In the genomic region with DNA sequence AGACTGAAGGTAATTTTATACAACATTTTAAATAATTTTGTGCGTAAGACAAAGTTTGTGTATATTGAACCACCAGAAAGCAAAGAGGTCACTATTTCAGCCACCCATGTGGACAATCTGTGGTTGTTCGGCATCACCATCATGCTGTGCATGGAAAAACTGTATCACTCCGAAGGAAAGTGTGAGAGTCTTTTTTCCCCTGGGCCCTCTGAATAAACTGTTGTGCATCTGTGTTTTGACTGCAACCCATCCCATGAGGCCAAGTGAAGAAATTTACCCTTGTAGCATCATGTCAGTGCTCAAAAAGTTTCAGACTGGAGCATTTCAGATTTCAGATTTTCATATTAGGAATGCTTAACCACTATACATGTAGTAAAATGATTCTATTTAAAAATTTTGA, we compare ENCODE assay signal across 1 cellular context.
TF ChIP-seq lines count a peak whose summit lies in the region.

No MANE protein-coding gene starts in this region.

TF ChIP-seq in SK-N-SH treated with all-trans-retinoic acid at 6 μM for 48 hours, 23 proteins besides CTCF, POLR2A, EP300 and RAD21 (continued from another document):
- TF ChIP-seq, protein P1, sequence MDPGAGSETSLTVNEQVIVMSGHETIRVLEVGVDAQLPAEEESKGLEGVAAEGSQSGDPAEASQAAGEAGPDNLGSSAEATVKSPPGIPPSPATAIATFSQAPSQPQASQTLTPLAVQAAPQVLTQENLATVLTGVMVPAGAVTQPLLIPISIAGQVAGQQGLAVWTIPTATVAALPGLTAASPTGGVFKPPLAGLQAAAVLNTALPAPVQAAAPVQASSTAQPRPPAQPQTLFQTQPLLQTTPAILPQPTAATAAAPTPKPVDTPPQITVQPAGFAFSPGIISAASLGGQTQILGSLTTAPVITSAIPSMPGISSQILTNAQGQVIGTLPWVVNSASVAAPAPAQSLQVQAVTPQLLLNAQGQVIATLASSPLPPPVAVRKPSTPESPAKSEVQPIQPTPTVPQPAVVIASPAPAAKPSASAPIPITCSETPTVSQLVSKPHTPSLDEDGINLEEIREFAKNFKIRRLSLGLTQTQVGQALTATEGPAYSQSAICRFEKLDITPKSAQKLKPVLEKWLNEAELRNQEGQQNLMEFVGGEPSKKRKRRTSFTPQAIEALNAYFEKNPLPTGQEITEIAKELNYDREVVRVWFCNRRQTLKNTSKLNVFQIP (CRISPR knock-in tag; IDR thresholded peaks at IDR 0.05; ENCODE audit: borderline replicate concordance, low read depth): no peak
- TF ChIP-seq ISL1 (CRISPR knock-in tag; IDR thresholded peaks at IDR 0.05) (no peak), TCF4 (CRISPR knock-in tag; IDR thresholded peaks at IDR 0.05; ENCODE audit: borderline replicate concordance) (no peak), OSR1 (CRISPR knock-in tag; IDR thresholded peaks at IDR 0.05) (no peak), BACH2 (CRISPR knock-in tag; IDR thresholded peaks at IDR 0.05; ENCODE audit: borderline replicate concordance) (no peak)
